ENCODE assay signal across 9 cellular contexts in genomic region chr10:127908106-127908957, GRCh38. TPM values are rescaled to one million over a fixed set of nuclear protein-coding genes. Genes with fewer than 3 reads are reported as not detected.
DNase-seq lines count a peak whose midpoint lies in the region; ATAC-seq and TF ChIP-seq lines count a peak whose summit lies in the region.
"Had no signal": no experiment of that assay in that cellular context is flagged by ENCODE, and none has a peak within 500 bp of the region (broad histone marks: within the 10 kb centered on the region; RNA-seq: fewer than 3 reads in every experiment).

No MANE protein-coding gene starts in this region.

- H3K4me3 Mint-ChIP-seq in nephron: peak overlapping the region; percentile 52 to 71 (median 54)
- no peak overlapping the region for H3K4me3 Mint-ChIP-seq in activated T-cell treated with anti-CD3 and anti-CD28 coated beads, Interleukin-2, amount 50 U/mL, for 72 hours

- DNase-seq in AG08396 (ENCODE audit: low spot score): peak; percentile 80
- DNase-seq in HuH-7.5 (ENCODE audit: low spot score): peak; percentile 33
- DNase-seq in dermis blood vessel endothelial cell: peak; percentile 92
- DNase-seq in globus pallidus (ENCODE audit: low spot score): no peak
- DNase-seq in BE2C: no peak
- DNase-seq in DMS153 treated with DMSO at 0.1 percent for 48 hours (lab: John Stamatoyannopoulos, UW; ENCODE audit: unreplicated experiment): no peak
- DNase-seq in activated T-cell treated with anti-CD3 and anti-CD28 coated beads, Interleukin-2, amount 50 U/mL, for 72 hours: no peak

- ATAC-seq in activated T-cell treated with anti-CD3 and anti-CD28 coated beads, Interleukin-2, amount 50 U/mL, for 72 hours (replicated peaks in 1 of 2): no peak

- H3K9me3 ChIP-seq in BE2C: no peaks in the 10 kb centered on the region

- TF ChIP-seq CTCF in nephron (IDR thresholded peaks at IDR 0.05; ENCODE audit: unreplicated experiment in 3 of 3): no peak
- no peak for TF ChIP-seq CTCF in BE2C (IDR thresholded peaks at IDR 0.05; ENCODE audit: low read depth, low read length)

- H3K4me1 Mint-ChIP-seq in nephron: no peaks in the 10 kb centered on the region
- no peaks in the 10 kb centered on the region for H3K4me1 Mint-ChIP-seq in activated T-cell treated with anti-CD3 and anti-CD28 coated beads, Interleukin-2, amount 50 U/mL, for 72 hours (ENCODE audit: low read depth)

- H3K4me3 ChIP-seq in BE2C (ENCODE audit: low read depth, low read length): no peak overlapping the region; the same call in 1 of the 2 replicates

- no peak overlapping the region for H3K27ac Mint-ChIP-seq in nephron
- H3K27ac Mint-ChIP-seq in activated T-cell treated with anti-CD3 and anti-CD28 coated beads, Interleukin-2, amount 50 U/mL, for 72 hours: no peak overlapping the region

- no peaks in the 10 kb centered on the region for H3K36me3 Mint-ChIP-seq in nephron (ENCODE audit: low read depth)
- no peaks in the 10 kb centered on the region for H3K36me3 Mint-ChIP-seq in activated T-cell treated with anti-CD3 and anti-CD28 coated beads, Interleukin-2, amount 50 U/mL, for 72 hours (ENCODE audit: insufficient read depth in 2 of 2)

- H3K9me3 Mint-ChIP-seq in nephron: no peaks in the 10 kb centered on the region
- H3K9me3 Mint-ChIP-seq in activated T-cell treated with anti-CD3 and anti-CD28 coated beads, Interleukin-2, amount 50 U/mL, for 72 hours: no peaks in the 10 kb centered on the region

- no peaks in the 10 kb centered on the region for H3K4me1 ChIP-seq in BE2C

- H3K27me3 Mint-ChIP-seq in nephron (ENCODE audit: low read depth): peaks cover 33% of the 10 kb centered on the region
- peaks cover 19% of the 10 kb centered on the region for H3K27me3 Mint-ChIP-seq in activated T-cell treated with anti-CD3 and anti-CD28 coated beads, Interleukin-2, amount 50 U/mL, for 72 hours (ENCODE audit: low read depth)

- no peaks in the 10 kb centered on the region for H3K36me3 ChIP-seq in BE2C
- H3K36me3 ChIP-seq: cardiac muscle cell had no signal

- H3K27me3 ChIP-seq in BE2C: peaks cover 20% of the 10 kb centered on the region

RNA-seq across cellular contexts. Expression of gene PTPRE, which starts 1.4 kb away (rescaled TPM):
- 178 and 216 TPM in 2 replicates for total RNA-seq in dermis blood vessel endothelial cell
- polyA plus RNA-seq in BE2C (2012; ENCODE audit: insufficient read depth, insufficient read length, low read depth): 9.0 TPM
- 10 to 100 TPM; 23.7 to 31.3 TPM for total RNA-seq in activated T-cell treated with anti-CD3 and anti-CD28 coated beads, Interleukin-2, amount 50 U/mL, for 72 hours

RNA-seq across cellular contexts. Expression of gene CLRN3, which starts 15.6 kb away (rescaled TPM):
- 0.19 TPM in 1 of 2 replicates, not detected in the other for total RNA-seq in dermis blood vessel endothelial cell
- polyA plus RNA-seq in BE2C (2012; ENCODE audit: insufficient read depth, insufficient read length, low read depth): not detected
- total RNA-seq in activated T-cell treated with anti-CD3 and anti-CD28 coated beads, Interleukin-2, amount 50 U/mL, for 72 hours: not detected
- total RNA-seq: cardiac muscle cell had no signal
- polyA plus RNA-seq: cardiac muscle cell had no signal

Comparison
In these comparisons a context has a peak if more than half of its experiments do, and no peak if none do; other contexts are left out.
1. DNase-seq: peak in AG08396 (single experiment), HuH-7.5 (single experiment) and dermis blood vessel endothelial cell (single experiment); none in globus pallidus (single experiment), BE2C (single experiment), DMS153 treated with DMSO at 0.1 percent for 48 hours (single experiment) and activated T-cell treated with anti-CD3 and anti-CD28 coated beads, Interleukin-2, amount 50 U/mL, for 72 hours (0 of 2).
2. H3K4me3 Mint-ChIP-seq: peak in nephron (3 of 3); none in activated T-cell treated with anti-CD3 and anti-CD28 coated beads, Interleukin-2, amount 50 U/mL, for 72 hours (0 of 2).